Comparison of ENCODE assay signal across 15 cellular contexts in the genomic region with DNA sequence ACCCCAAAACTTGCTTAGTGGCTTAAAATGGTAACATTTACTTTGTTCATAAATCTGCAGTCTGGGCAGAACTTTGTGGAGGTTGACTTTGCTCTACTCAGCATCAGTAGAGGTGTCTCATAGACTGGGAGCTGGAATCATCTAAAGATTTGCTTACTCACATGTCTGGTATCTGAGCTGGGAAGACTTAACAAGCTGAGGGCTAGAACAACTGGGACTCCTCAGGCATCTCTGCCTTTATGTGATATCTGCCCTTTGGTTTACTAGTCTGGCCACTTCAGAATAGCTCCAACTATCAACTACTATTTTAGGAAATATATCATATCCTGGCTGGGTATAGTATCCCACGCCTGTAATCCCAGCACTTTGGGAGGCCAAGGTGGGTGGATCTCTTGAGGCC.
DNase-seq lines count a peak whose midpoint lies in the region; ATAC-seq, FAIRE-seq and TF ChIP-seq lines count a peak whose summit lies in the region.
"Had no signal": no experiment of that assay in that cellular context is flagged by ENCODE, and none has a peak within 500 bp of the region (broad histone marks: within the 10 kb centered on the region; RNA-seq: fewer than 3 reads in every experiment).

No MANE protein-coding gene starts in this region.

- POLR2A ChIA-PET in AG04449 (lab: Yijun Ruan, JAX): no interaction called here

- CTCF ChIA-PET in AG04449 (lab: Yijun Ruan, JAX): no interaction called here

- peak; percentile 4 for DNase-seq in AG04449 (ENCODE audit: low read depth, low spot score)
- peak; percentile 19 for DNase-seq in HS-27A (ENCODE audit: low read depth)
- DNase-seq in brain microvascular endothelial cell: peak; percentile 83
- peak; percentile 38 for DNase-seq in kidney tubule cell (ENCODE audit: low spot score)
- no peak for DNase-seq in DMS53 (lab: John Stamatoyannopoulos, UW)
- DNase-seq in urothelium cell line (ENCODE audit: low spot score): no peak
- no peak for DNase-seq in COLO668 (lab: John Stamatoyannopoulos, UW; ENCODE audit: unreplicated experiment)
- DNase-seq: CD4-positive, CD25-positive, alpha-beta regulatory T cell; DMS79 treated with DMSO at 0.1 percent for 48 hours; NCI-H1048; NCI-H1694; PC-9 had no signal

- no peak for ATAC-seq in HG02885 (IDR thresholded peaks at IDR 0.05; ENCODE audit: poor library complexity, unreplicated experiment)

- H3K27ac ChIP-seq in brain microvascular endothelial cell: peak overlapping the region; percentile 50
- H3K27ac ChIP-seq: PC-9 had no signal

- H3K27me3 ChIP-seq in brain microvascular endothelial cell (replicated peaks): no peaks in the 10 kb centered on the region

- H3K36me3 ChIP-seq in brain microvascular endothelial cell (replicated peaks): no peaks in the 10 kb centered on the region

- H3K4me3 ChIP-seq in AG04449 (ENCODE audit: low read depth, low read length) (no peak overlapping the region), brain microvascular endothelial cell (ENCODE audit: low read depth, low read length) (no peak overlapping the region)
- H3K4me3 ChIP-seq: PC-9 had no signal

- TF ChIP-seq CTCF in AG04449 (IDR thresholded peaks at IDR 0.05; ENCODE audit: insufficient read depth, low read length, missing control alignments): no peak
- TF ChIP-seq CTCF in brain microvascular endothelial cell (IDR thresholded peaks at IDR 0.05; ENCODE audit: low read depth, low read length, missing control alignments): no peak

- no peak for FAIRE-seq in urothelium cell line (lab: Jason Lieb, UNC)
- FAIRE-seq: A204.1, HTR-8/SVneo had no signal

- in situ Hi-C loops in brain microvascular endothelial cell (cut with HindIII; ENCODE audit: low pct_ligation_motif_present, low sequenced_read_pairs): no loop called here

Comparison
In these comparisons a context has a peak if more than half of its experiments do, and no peak if none do; other contexts are left out.
1. DNase-seq: peak in AG04449 (single experiment), HS-27A (single experiment), brain microvascular endothelial cell (single experiment) and kidney tubule cell (single experiment); none in DMS53 (single experiment), urothelium cell line (single experiment) and COLO668 (single experiment).